ENCODE assay signal across 18 cellular contexts in genomic region chr9:15541862-15542261, GRCh38. TPM values are rescaled to one million over a fixed set of nuclear protein-coding genes. Genes with fewer than 3 reads are reported as not detected.
A peak's percentile ranks its signal among the peaks of the same experiment; 100 is the strongest.
DNase-seq lines count a peak whose midpoint lies in the region; ATAC-seq, FAIRE-seq and TF ChIP-seq lines count a peak whose summit lies in the region.
"Had no signal": no experiment of that assay in that cellular context is flagged by ENCODE, and none has a peak within 500 bp of the region (broad histone marks: within the 10 kb centered on the region; RNA-seq: fewer than 3 reads in every experiment).

No MANE protein-coding gene starts in this region.

- peaks cover 8% of the 10 kb centered on the region for H3K9me3 Mint-ChIP-seq in neural progenitor cell
- H3K9me3 Mint-ChIP-seq: IgD-negative memory B cell had no signal

- no peaks in the 10 kb centered on the region for H4K20me1 ChIP-seq in IMR-90 (ENCODE audit: insufficient read depth, low read length)
- no peaks in the 10 kb centered on the region for H4K20me1 ChIP-seq in neural progenitor cell (ENCODE audit: low read depth)

- no peak overlapping the region for H3K4me2 ChIP-seq in IMR-90 (ENCODE audit: low read depth, low read length)
- no peak overlapping the region for H3K4me2 ChIP-seq in neural progenitor cell

- no peak for TF ChIP-seq POLR2A in IMR-90 (IDR thresholded peaks at IDR 0.05; ENCODE audit: low read depth, low read length)

- BruUV-seq in IMR-90 (replicated peaks; lab: Mats Ljungman, UMichigan), result no TSS peak

- intact Hi-C loops in IMR-90 (cut with micrococcal nuclease), result no loop called here

- no peak overlapping the region for H2AFZ ChIP-seq in IMR-90 (replicated peaks; ENCODE audit: low read length, poor library complexity)
- H2AFZ ChIP-seq in neural progenitor cell (replicated peaks), result peak overlapping the region; percentile 15

- no peaks in the 10 kb centered on the region for H3K4me1 Mint-ChIP-seq in neural progenitor cell
- H3K4me1 Mint-ChIP-seq: IgD-negative memory B cell had no signal

- CTCF ChIA-PET in IMR-90 (lab: Yijun Ruan, JAX), result no interaction called here

- no peaks in the 10 kb centered on the region; the same call in 1 of the 2 replicates for H3K9me3 ChIP-seq in IMR-90 (ENCODE audit: control insufficient read depth, insufficient read depth, low read length)
- no peaks in the 10 kb centered on the region for H3K9me3 ChIP-seq in neural progenitor cell (ENCODE audit: low read depth)

- dilution Hi-C loops in IMR-90 (cut with HindIII; ENCODE audit: low sequenced_read_pairs, unreplicated experiment), result no loop called here

- no peaks in the 10 kb centered on the region for H3K9me1 ChIP-seq in IMR-90 (ENCODE audit: insufficient read depth, low read length)

- TF ChIP-seq CTCF in IMR-90 (conservative IDR thresholded peaks at IDR 0.05; ENCODE audit: low read depth, low read length) (no peak), fibroblast of villous mesenchyme (IDR thresholded peaks at IDR 0.05; ENCODE audit: insufficient read depth, low read depth, low read length) (no peak), neural progenitor cell (IDR thresholded peaks at IDR 0.05) (no peak)

- H2BK15ac ChIP-seq in IMR-90 (ENCODE audit: low read depth, low read length), result no peak overlapping the region

- no peak overlapping the region for H3K27ac ChIP-seq in IMR-90 (ENCODE audit: insufficient read depth, low read length)
- no peak overlapping the region for H3K27ac ChIP-seq in neural progenitor cell
- H3K27ac ChIP-seq: C4-2B, SK-N-MC had no signal

- H3K27ac Mint-ChIP-seq in neural progenitor cell, result no peak overlapping the region
- H3K27ac Mint-ChIP-seq: IgD-negative memory B cell had no signal

- H3K18ac ChIP-seq in IMR-90 (ENCODE audit: low read depth, low read length), result no peak overlapping the region

- H2BK120ac ChIP-seq in IMR-90 (ENCODE audit: low read depth, low read length), result no peak overlapping the region

- ATAC-seq in IMR-90 (ENCODE audit: low read depth), result peak; percentile 83
- no peak for ATAC-seq in HG03520 (IDR thresholded peaks at IDR 0.05; ENCODE audit: unreplicated experiment)
- ATAC-seq in GM19397 (IDR thresholded peaks at IDR 0.05; ENCODE audit: unreplicated experiment), result no peak
- ATAC-seq: GM12878, Panc1 had no signal

- H4K5ac ChIP-seq in IMR-90 (ENCODE audit: low read depth, low read length), result no peak overlapping the region

- no peak for DNase-seq in GM18507 (ENCODE audit: extremely low spot score, insufficient read length, low read depth)
- DNase-seq in IMR-90, result peak; percentile 2
- DNase-seq in fibroblast of villous mesenchyme (ENCODE audit: low read depth), result peak; percentile 45
- DNase-seq in neural progenitor cell (ENCODE audit: low spot score), result no peak
- no peak for DNase-seq in stimulated activated CD4-positive, alpha-beta T cell treated with anti-CD3 and anti-CD28 coated beads, Interleukin-2, amount 100 ng/mL, for 24 hours
- DNase-seq: DND-41, GDM1, HCEC 1CT, Kasumi-1, NCI-H187, NCI-H774 had no signal

- H3K4me3 Mint-ChIP-seq in neural progenitor cell, result no peak overlapping the region
- H3K4me3 Mint-ChIP-seq: IgD-negative memory B cell had no signal

- POLR2A ChIA-PET in IMR-90 (lab: Charles Lee; ENCODE audit: unreplicated experiment), result no interaction called here

- no peaks in the 10 kb centered on the region for H3K36me3 ChIP-seq in IMR-90 (ENCODE audit: control insufficient read depth, insufficient read depth, low read length)
- no peaks in the 10 kb centered on the region for H3K36me3 ChIP-seq in neural progenitor cell

- in situ Hi-C loops in IMR-90 (cut with MboI; ENCODE audit: low sequenced_read_pairs), result no loop called here

- peak; percentile 49 for FAIRE-seq in GM18507 (lab: Jason Lieb, UNC)
- FAIRE-seq: GM12878 had no signal

- H3K23ac ChIP-seq in IMR-90 (ENCODE audit: low read depth, low read length), result no peak overlapping the region

- H3K27me3 ChIP-seq in IMR-90 (ENCODE audit: control insufficient read depth, insufficient read depth, low read length) (no peaks in the 10 kb centered on the region), neural progenitor cell (no peaks in the 10 kb centered on the region)

- H3K79me2 ChIP-seq in neural progenitor cell (ENCODE audit: low read depth), result no peaks in the 10 kb centered on the region

- WGBS in IMR-90 (ENCODE audit: extremely low coverage in 2 of 2, insufficient read length in 1 of 2), 2 experiments, result no CpG with 5 or more reads among the region's 3 CpGs

- H3K36me3 Mint-ChIP-seq in neural progenitor cell, result no peaks in the 10 kb centered on the region
- H3K36me3 Mint-ChIP-seq: IgD-negative memory B cell had no signal

- no peak overlapping the region for H3K4ac ChIP-seq in IMR-90 (ENCODE audit: low read depth, low read length)

- no peak overlapping the region for H3K14ac ChIP-seq in IMR-90 (replicated peaks; ENCODE audit: low read depth, low read length)

- no peaks in the 10 kb centered on the region for H3K79me1 ChIP-seq in IMR-90 (ENCODE audit: low read depth in 1 of 2, low read length in 2 of 2)

- no peak overlapping the region for H2AK5ac ChIP-seq in IMR-90 (ENCODE audit: low read depth, low read length)

- peaks cover 4% of the 10 kb centered on the region for H3K27me3 Mint-ChIP-seq in neural progenitor cell (ENCODE audit: insufficient read depth, low read depth)
- H3K27me3 Mint-ChIP-seq: IgD-negative memory B cell had no signal

- no peak overlapping the region for H2AK9ac ChIP-seq in IMR-90 (replicated peaks; ENCODE audit: low read depth, low read length, poor library complexity)

- H3K9ac ChIP-seq in IMR-90 (ENCODE audit: low read depth, low read length), result no peak overlapping the region
- no peak overlapping the region for H3K9ac ChIP-seq in neural progenitor cell

- H2BK5ac ChIP-seq in IMR-90 (ENCODE audit: low read depth, low read length, poor library complexity, severe bottlenecking), result no peak overlapping the region

- no peak for TF ChIP-seq RAD21 in IMR-90 (IDR thresholded peaks at IDR 0.05; ENCODE audit: low read length)

- no peak overlapping the region for H4K8ac ChIP-seq in IMR-90 (ENCODE audit: low read depth in 2 of 2, low read length in 2 of 2)

- H3K4me3 ChIP-seq in IMR-90 (ENCODE audit: insufficient read depth, low read depth, low read length) (no peak overlapping the region), fibroblast of villous mesenchyme (ENCODE audit: low read depth, low read length) (no peak overlapping the region), neural progenitor cell (no peak overlapping the region)
- H3K4me3 ChIP-seq: GM12878, SK-N-MC had no signal

- no peak overlapping the region for H2BK20ac ChIP-seq in IMR-90 (ENCODE audit: low read depth, low read length)

- peaks cover 4% of the 10 kb centered on the region for H3F3A ChIP-seq in neural progenitor cell (ENCODE audit: low read depth)

- H3K56ac ChIP-seq in IMR-90 (ENCODE audit: extremely low read depth, insufficient read depth, low read length), result no peak overlapping the region

- H4K91ac ChIP-seq in IMR-90 (ENCODE audit: insufficient read depth, low read depth, low read length), result no peak overlapping the region

- peaks cover 5% of the 10 kb centered on the region for H3K4me1 ChIP-seq in IMR-90 (ENCODE audit: control insufficient read depth, insufficient read depth, low read length)
- H3K4me1 ChIP-seq in neural progenitor cell, result no peaks in the 10 kb centered on the region

TF ChIP-seq in IMR-90, 13 proteins besides CTCF, POLR2A, EP300 and RAD21:
- TF ChIP-seq CHD1 (IDR thresholded peaks at IDR 0.05; ENCODE audit: low read depth, low read length) (no peak), RFX5 (IDR thresholded peaks at IDR 0.05; ENCODE audit: low read depth, low read length) (no peak), MXI1 (IDR thresholded peaks at IDR 0.05; ENCODE audit: borderline replicate concordance, low read depth, low read length) (no peak), BHLHE40 (IDR thresholded peaks at IDR 0.05; ENCODE audit: low read depth, low read length) (no peak), MAZ (IDR thresholded peaks at IDR 0.05; ENCODE audit: borderline replicate concordance, low read depth, low read length) (no peak), CEBPB (IDR thresholded peaks at IDR 0.05; ENCODE audit: low read depth, low read length) (no peak), NFE2L2 (IDR thresholded peaks at IDR 0.05; ENCODE audit: low read depth, low read length) (no peak), RCOR1 (IDR thresholded peaks at IDR 0.05; ENCODE audit: insufficient replicate concordance, low read length) (no peak), SMC3 (IDR thresholded peaks at IDR 0.05; ENCODE audit: low read depth, low read length) (no peak), MAFK (IDR thresholded peaks at IDR 0.05; ENCODE audit: low read depth, low read length) (no peak), USF2 (IDR thresholded peaks at IDR 0.05; ENCODE audit: low read depth, low read length) (no peak)

RNA-seq across cellular contexts. Expression of gene CCDC171, which starts 11.0 kb away (rescaled TPM):
- 2.2 and 2.5 TPM in 2 replicates for total RNA-seq in IMR-90 (2012; rRNA removed)
- 0.33 and 0.63 TPM in 2 replicates for polyA plus RNA-seq in IMR-90 (2012; rRNA removed)
- 0.05 and 0.07 TPM in 2 replicates for polyA plus RNA-seq in IMR-90 (2012; cell fraction: cytosol; rRNA removed)
- 0.41 and 3.6 TPM in 2 replicates for polyA plus RNA-seq in IMR-90 (2012; cell fraction: nucleus; rRNA removed; ENCODE audit: low replicate concordance)
- total RNA-seq in fibroblast of villous mesenchyme, result 2.2 and 2.3 TPM in 2 replicates
- 6.1 and 9.3 TPM in 2 replicates for total RNA-seq in neural progenitor cell (ENCODE audit: low replicate concordance)

RNA-seq across cellular contexts. Expression of gene PSIP1, which starts 31.1 kb away (rescaled TPM):
- 27.2 and 30.0 TPM in 2 replicates for total RNA-seq in IMR-90 (2012; rRNA removed)
- polyA plus RNA-seq in IMR-90 (2012; rRNA removed), result 14.7 and 21.8 TPM in 2 replicates
- 2.0 and 12.5 TPM in 2 replicates for polyA plus RNA-seq in IMR-90 (2012; cell fraction: cytosol; rRNA removed)
- 9.5 and 13.0 TPM in 2 replicates for polyA plus RNA-seq in IMR-90 (2012; cell fraction: nucleus; rRNA removed; ENCODE audit: low replicate concordance)
- 30.3 and 38.4 TPM in 2 replicates for total RNA-seq in fibroblast of villous mesenchyme
- total RNA-seq in neural progenitor cell (ENCODE audit: low replicate concordance), result 242 and 402 TPM in 2 replicates

Comparison
In these comparisons a context has a peak if more than half of its experiments do, and no peak if none do; other contexts are left out.
1. DNase-seq: peak in IMR-90 (single experiment) and fibroblast of villous mesenchyme (single experiment); none in GM18507 (single experiment), neural progenitor cell (single experiment) and stimulated activated CD4-positive, alpha-beta T cell treated with anti-CD3 and anti-CD28 coated beads, Interleukin-2, amount 100 ng/mL, for 24 hours (0 of 2).